Comparison of ENCODE assay signal across 8 cellular contexts in the genomic region with DNA sequence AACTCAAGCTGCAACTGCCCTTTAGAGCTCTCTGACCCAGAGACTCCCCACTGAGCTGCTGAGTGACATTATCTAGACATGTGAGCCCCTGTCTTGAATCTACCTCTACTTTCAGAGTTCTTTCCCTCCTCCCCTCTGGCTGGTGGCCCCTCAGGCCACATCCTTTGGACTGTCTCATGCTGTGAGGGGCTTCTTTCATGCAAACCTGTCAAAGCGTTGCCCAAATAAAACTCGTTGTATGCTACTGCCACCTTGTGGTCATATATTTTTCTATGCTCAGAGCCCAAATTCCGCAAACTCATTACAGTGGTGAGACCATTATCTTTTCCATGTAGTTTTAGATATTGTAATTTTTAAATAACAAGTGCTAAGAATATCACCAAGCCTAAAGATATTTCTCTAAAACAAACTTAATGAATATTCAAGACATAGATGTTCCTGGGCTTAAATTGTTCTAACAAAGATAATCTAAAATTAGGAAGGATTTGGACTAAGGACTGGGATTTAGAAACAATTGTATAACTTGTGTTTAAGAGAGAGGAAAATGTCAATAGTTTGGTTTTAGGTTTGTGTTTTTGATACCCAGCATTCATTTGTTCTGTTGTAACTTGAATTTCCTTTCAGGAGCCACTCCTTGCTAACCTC.
DNase-seq lines count a peak whose midpoint lies in the region; ATAC-seq and TF ChIP-seq lines count a peak whose summit lies in the region.

No MANE protein-coding gene starts in this region.

- in situ Hi-C loops in ACHN (cut with HindIII; ENCODE audit: low pct_ligation_motif_present, low pct_unique_long_range_greater_than_20kb, low sequenced_read_pairs), result no loop called here
- in situ Hi-C loops in T47D (cut with HindIII; ENCODE audit: low pct_unique_long_range_greater_than_20kb, low sequenced_read_pairs), result no loop called here

- TF ChIP-seq CTCF in GM12873 (IDR thresholded peaks at IDR 0.05; ENCODE audit: insufficient read depth, low read depth, low read length, missing control alignments), result peak; percentile 52

- DNase-seq in ACHN (peak; percentile 57), NCI-H345 treated with DMSO at 0.1 percent for 48 hours (lab: John Stamatoyannopoulos, UW; ENCODE audit: unreplicated experiment) (peak; percentile 0), T47D (ENCODE audit: low read depth in 1 of 2, low spot score in 1 of 2) (peak; percentile 18 to 63), middle frontal gyrus (ENCODE audit: extremely low spot score, low spot score) (peak; percentile 40), islet precursor cell (no peak)
- no peak for DNase-seq in activated CD4-positive, CD25-positive, alpha-beta regulatory T cell treated with anti-CD3 and anti-CD28 coated beads, Interleukin-2, amount 50 U/mL, for 72 hours

- ATAC-seq in GM21360 (IDR thresholded peaks at IDR 0.05; ENCODE audit: unreplicated experiment), result no peak

Comparison
In these comparisons a context has a peak if more than half of its experiments do, and no peak if none do; other contexts are left out.
1. DNase-seq: peak in ACHN (single experiment), NCI-H345 treated with DMSO at 0.1 percent for 48 hours (single experiment), T47D (2 of 2) and middle frontal gyrus (single experiment); none in activated CD4-positive, CD25-positive, alpha-beta regulatory T cell treated with anti-CD3 and anti-CD28 coated beads, Interleukin-2, amount 50 U/mL, for 72 hours (single experiment) and islet precursor cell (single experiment).